8 cellular contexts compared by ENCODE assay signal in genomic region chr1:66924756-66925557, GRCh38. TPM values are rescaled to one million over a fixed set of nuclear protein-coding genes. Genes with fewer than 3 reads are reported as not detected.
DNase-seq lines count a peak whose midpoint lies in the region; ATAC-seq, FAIRE-seq and TF ChIP-seq lines count a peak whose summit lies in the region.

Gene DNAI4, minus strand, starts transcription at chr1:66924856. Its CDS starts 25 bp downstream, at chr1:66924831.
Gene MIER1, plus strand, starts transcription at chr1:66924990. Its CDS starts 39 bp downstream, at chr1:66925029.

- peak within 1 kb of the TSS; percentile 66 for H3K4me3 ChIP-seq in HAP-1
- peak within 1 kb of the TSS; percentile 88 for H3K4me3 ChIP-seq in MG63
- peak within 1 kb of the TSS; percentile 91 for H3K4me3 ChIP-seq in fibroblast of the aortic adventitia (ENCODE audit: low read depth, low read length)

- H3K27me3 Mint-ChIP-seq in nephron (ENCODE audit: low read depth) = peaks cover 5% of the 10 kb centered on the region

- ATAC-seq in stimulated activated naive CD8-positive, alpha-beta T cell treated with anti-CD3 and anti-CD28 coated beads, Interleukin-15, Interleukin-2, amounts not matched to agents 100 U/mL and 50 U/mL, for 24 hours = peak; percentile 96

- TF ChIP-seq CTCF in fibroblast of the aortic adventitia (IDR thresholded peaks at IDR 0.05; ENCODE audit: insufficient read depth, low read length) (peak; percentile 23), nephron (IDR thresholded peaks at IDR 0.05; ENCODE audit: unreplicated experiment in 3 of 3) (peak in 1 of 3 experiments; percentile 30)

- FAIRE-seq in G401.6 (lab: Jason Lieb, UNC) = peak; percentile 99

- H3K4me1 Mint-ChIP-seq in nephron = peaks cover 37% of the 10 kb centered on the region

- no peaks in the 10 kb centered on the region for H3K9me3 Mint-ChIP-seq in nephron

- no peaks in the 10 kb centered on the region for H3K9me3 ChIP-seq in HAP-1
- no peaks in the 10 kb centered on the region for H3K9me3 ChIP-seq in MG63

- H3K4me1 ChIP-seq in HAP-1 = peaks cover 39% of the 10 kb centered on the region

- H3K4me3 Mint-ChIP-seq in nephron = peak within 1 kb of the TSS; percentile 92 to 94 (median 94)

- in situ Hi-C loops in HAP-1 (cut with MboI; ENCODE audit: low sequenced_read_pairs) = no loop called here

- H3K36me3 ChIP-seq in HAP-1 (replicated peaks) (no peaks in the 10 kb centered on the region), MG63 (peaks cover 5% of the 10 kb centered on the region)

- peak within 1 kb of the TSS; percentile 92 to 99 (median 96) for H3K27ac Mint-ChIP-seq in nephron

- DNase-seq in HAP-1 (ENCODE audit: low spot score in 2 of 2) (peak; percentile 97 to 98), MG63 (peak; percentile 98), SHP77 (lab: John Stamatoyannopoulos, UW) (peak; percentile 96 to 97), activated gamma-delta T cell (lab: John Stamatoyannopoulos, UW) (peak; percentile 97), fibroblast of the aortic adventitia (ENCODE audit: low read depth) (peak; percentile 98)
- peak; percentile 98 for DNase-seq in stimulated activated naive CD8-positive, alpha-beta T cell treated with anti-CD3 and anti-CD28 coated beads, Interleukin-15, Interleukin-2, amounts not matched to agents 100 U/mL and 50 U/mL, for 24 hours

- H3K36me3 Mint-ChIP-seq in nephron (ENCODE audit: low read depth) = peaks cover 6% of the 10 kb centered on the region

- H3K27me3 ChIP-seq in HAP-1 (ENCODE audit: low read depth) = no peaks in the 10 kb centered on the region
- no peaks in the 10 kb centered on the region for H3K27me3 ChIP-seq in MG63

RNA-seq across cellular contexts. Expression of gene DNAI4, which starts in this region (rescaled TPM):
- 0.10 TPM in 1 of 2 replicates, not detected in the other for total RNA-seq in MG63 (2014; rRNA removed; shearing (Covaris generic); ENCODE audit: low replicate concordance)
- 3.6 and 11.4 TPM in 2 replicates for total RNA-seq in fibroblast of the aortic adventitia (ENCODE audit: low replicate concordance)

RNA-seq across cellular contexts. Expression of gene MIER1, which starts in this region (rescaled TPM):
- 11.3 and 20.6 TPM in 2 replicates for total RNA-seq in MG63 (2014; rRNA removed; shearing (Covaris generic); ENCODE audit: low replicate concordance)
- 62.2 and 114 TPM in 2 replicates for total RNA-seq in fibroblast of the aortic adventitia (ENCODE audit: low replicate concordance)

Comparison
In these comparisons a context has a peak if more than half of its experiments do, and no peak if none do; other contexts are left out.
1. Peak in every context shown above with its lines: DNase-seq, ATAC-seq and H3K4me3 ChIP-seq.